9 cellular contexts compared by ENCODE assay signal in the genomic region with DNA sequence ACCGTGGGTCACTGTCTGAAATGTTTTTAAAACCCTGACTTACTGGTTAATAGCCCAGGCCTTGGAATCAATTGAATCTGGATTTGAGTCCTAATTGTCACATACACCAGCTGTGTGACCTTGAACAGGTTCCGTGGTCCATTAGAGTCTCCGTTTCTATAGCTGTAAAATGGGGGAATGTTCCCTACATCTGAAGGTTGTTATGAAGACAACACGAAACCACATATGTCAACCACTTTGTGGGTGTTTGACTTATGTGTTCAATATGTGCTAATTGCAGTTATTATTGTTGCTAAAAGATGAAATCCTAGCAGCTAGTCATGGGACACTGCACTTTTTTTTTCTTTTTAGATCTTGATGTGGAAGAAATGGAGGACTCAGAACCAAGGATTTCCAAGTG. TPM values are rescaled to one million over a fixed set of nuclear protein-coding genes. Genes with fewer than 3 reads are reported as not detected.
A peak's percentile ranks its signal among the peaks of the same experiment; 100 is the strongest.
DNase-seq lines count a peak whose midpoint lies in the region; ATAC-seq and TF ChIP-seq lines count a peak whose summit lies in the region.
"Had no signal": no experiment of that assay in that cellular context is flagged by ENCODE, and none has a peak within 500 bp of the region (broad histone marks: within the 10 kb centered on the region; RNA-seq: fewer than 3 reads in every experiment).

No MANE protein-coding gene starts in this region.

- intact Hi-C loops in body of pancreas (cut with DNase I) = no loop called here
- intact Hi-C loops in transverse colon (cut with DNase I; ENCODE audit: low total_unique reads) = loop anchor here (5.0 kb wide), 1 partner anchor 39 kb away; no protein-coding TSS in a partner anchor

- TF ChIP-seq POLR2A in body of pancreas (IDR thresholded peaks at IDR 0.05) (no peak), transverse colon (IDR thresholded peaks at IDR 0.05) (no peak)

- H3K9ac ChIP-seq in mucosa of rectum (ENCODE audit: low read depth in 1 of 2, low read length in 2 of 2) = peak overlapping the region; percentile 53 to 88

- H3K27me3 ChIP-seq in body of pancreas (no peaks in the 10 kb centered on the region), mucosa of rectum (ENCODE audit: control insufficient read depth in 2 of 2, insufficient read depth in 2 of 2, low read length in 2 of 2) (no peaks in the 10 kb centered on the region), transverse colon (no peaks in the 10 kb centered on the region)

- H3K4me3 ChIP-seq in body of pancreas (peak overlapping the region in 1 of 2 donors; percentile 57), mucosa of rectum (ENCODE audit: low read length in 2 of 2) (peak overlapping the region; percentile 85 to 91), transverse colon (peak overlapping the region; percentile 74 to 94 (median 79))

- ATAC-seq in activated T-cell treated with anti-CD3 and anti-CD28 coated beads, Interleukin-2, amount 50 U/mL, for 72 hours (replicated peaks in 1 of 2) = no peak
- ATAC-seq in body of pancreas = no peak

- H3K27ac ChIP-seq in body of pancreas (peak overlapping the region in 3 of 4 donors; percentile 42 to 98 (median 97)), mucosa of rectum (ENCODE audit: low read depth in 2 of 2, low read length in 2 of 2) (peak overlapping the region; percentile 55 to 59), transverse colon (peak overlapping the region; percentile 96 to 99 (median 97))

- TF ChIP-seq CTCF in body of pancreas (IDR thresholded peaks at IDR 0.05) (no peak), transverse colon (IDR thresholded peaks at IDR 0.05) (no peak), GM13976 (IDR thresholded peaks at IDR 0.05; ENCODE audit: borderline replicate concordance, control extremely low read depth, extremely low read depth, insufficient read depth, missing control alignments) (no peak)

- 23 to 29% methylated on average over 4 of the region's 4 CpGs for WGBS in body of pancreas, 2 donors
- WGBS in transverse colon (ENCODE audit: low coverage in 1 of 2), 2 donors = 33 to 35% methylated on average over 3 to 4 of the region's 4 CpGs

- DNase-seq in activated T-cell treated with anti-CD3 and anti-CD28 coated beads, Interleukin-2, amount 50 U/mL, for 72 hours = no peak
- DNase-seq in activated T-cell treated with anti-CD3 and anti-CD28 coated beads for 4 hours = no peak
- DNase-seq in body of pancreas = no peak
- no peak for DNase-seq in transverse colon
- DNase-seq in GM13976 (ENCODE audit: low spot score) = no peak
- no peak for DNase-seq in DMS79 treated with DMSO at 0.1 percent for 48 hours (lab: John Stamatoyannopoulos, UW)
- no peak for DNase-seq in activated naive CD4-positive, alpha-beta T cell treated with Interleukin-2 at 50 U/mL for 16 hours

- peaks cover 73% of the 10 kb centered on the region for H3K4me1 ChIP-seq in body of pancreas
- peaks cover 24 to 41% of the 10 kb centered on the region in 2 donors for H3K4me1 ChIP-seq in mucosa of rectum (ENCODE audit: control insufficient read depth in 2 of 2, insufficient read depth in 2 of 2, low read length in 2 of 2)
- H3K4me1 ChIP-seq in transverse colon = peaks cover 25 to 76% (median 62%) of the 10 kb centered on the region in 4 donors

- no peak for TF ChIP-seq EP300 in transverse colon (IDR thresholded peaks at IDR 0.05; ENCODE audit: low read depth)

- H3K27ac Mint-ChIP-seq in activated T-cell treated with anti-CD3 and anti-CD28 coated beads, Interleukin-2, amount 50 U/mL, for 72 hours = peak overlapping the region; percentile 31

- H3K36me3 ChIP-seq in body of pancreas (replicated peaks in 1 of 2; ENCODE audit: insufficient read depth in 1 of 2, low read depth in 2 of 2) (peaks cover 1 to 4% of the 10 kb centered on the region in 2 donors), mucosa of rectum (ENCODE audit: control insufficient read depth in 2 of 2, insufficient read depth in 2 of 2, low read length in 2 of 2) (peaks cover 32 to 36% of the 10 kb centered on the region in 2 donors), transverse colon (peaks cover 0 to 23% (median 8%) of the 10 kb centered on the region in 4 donors)

- H3K9me3 Mint-ChIP-seq in activated T-cell treated with anti-CD3 and anti-CD28 coated beads, Interleukin-2, amount 50 U/mL, for 72 hours = no peaks in the 10 kb centered on the region
- H3K9me3 Mint-ChIP-seq: activated naive CD4-positive, alpha-beta T cell treated with anti-CD3 and anti-CD28 coated beads for 36 hours had no signal

- H3K36me3 Mint-ChIP-seq in activated T-cell treated with anti-CD3 and anti-CD28 coated beads, Interleukin-2, amount 50 U/mL, for 72 hours (ENCODE audit: insufficient read depth in 2 of 2) = peaks cover 15 to 20% of the 10 kb centered on the region in 2 donors

- no peaks in the 10 kb centered on the region for H3K27me3 Mint-ChIP-seq in activated T-cell treated with anti-CD3 and anti-CD28 coated beads, Interleukin-2, amount 50 U/mL, for 72 hours (ENCODE audit: low read depth)

- peak overlapping the region; percentile 53 to 91 for H3K4me3 Mint-ChIP-seq in activated T-cell treated with anti-CD3 and anti-CD28 coated beads, Interleukin-2, amount 50 U/mL, for 72 hours

- in situ Hi-C loops in transverse colon (cut with MboI; ENCODE audit: low pct_ligation_motif_present in 1 of 4, low pct_unique_long_range_greater_than_20kb in 1 of 4, low sequenced_read_pairs in 3 of 4) (no loop called here), GM13976 (cut with MboI; ENCODE audit: low sequenced_read_pairs, unreplicated experiment) (no loop called here)

- peaks cover 55% of the 10 kb centered on the region for H3K4me1 Mint-ChIP-seq in activated T-cell treated with anti-CD3 and anti-CD28 coated beads, Interleukin-2, amount 50 U/mL, for 72 hours (ENCODE audit: low read depth)

- no peaks in the 10 kb centered on the region for H3K9me3 ChIP-seq in body of pancreas
- no peaks in the 10 kb centered on the region for H3K9me3 ChIP-seq in mucosa of rectum (ENCODE audit: control insufficient read depth in 2 of 2, low read length in 2 of 2)
- H3K9me3 ChIP-seq in transverse colon = no peaks in the 10 kb centered on the region

RNA-seq across cellular contexts. Expression of a gene that starts 35.3 kb away (rescaled TPM):
- total RNA-seq in activated T-cell treated with anti-CD3 and anti-CD28 coated beads, Interleukin-2, amount 50 U/mL, for 72 hours = 10 to 100 TPM; 50.7 to 82.9 TPM
- 10 to 100 TPM; 48.5 to 60.4 TPM for total RNA-seq in body of pancreas
- 100 to 1,000 TPM in 3 of 4 donors, 10 to 100 TPM in 1; 71.8 to 182 (median 169) TPM for total RNA-seq in transverse colon
